8 cellular contexts compared by ENCODE assay signal in the genomic region with DNA sequence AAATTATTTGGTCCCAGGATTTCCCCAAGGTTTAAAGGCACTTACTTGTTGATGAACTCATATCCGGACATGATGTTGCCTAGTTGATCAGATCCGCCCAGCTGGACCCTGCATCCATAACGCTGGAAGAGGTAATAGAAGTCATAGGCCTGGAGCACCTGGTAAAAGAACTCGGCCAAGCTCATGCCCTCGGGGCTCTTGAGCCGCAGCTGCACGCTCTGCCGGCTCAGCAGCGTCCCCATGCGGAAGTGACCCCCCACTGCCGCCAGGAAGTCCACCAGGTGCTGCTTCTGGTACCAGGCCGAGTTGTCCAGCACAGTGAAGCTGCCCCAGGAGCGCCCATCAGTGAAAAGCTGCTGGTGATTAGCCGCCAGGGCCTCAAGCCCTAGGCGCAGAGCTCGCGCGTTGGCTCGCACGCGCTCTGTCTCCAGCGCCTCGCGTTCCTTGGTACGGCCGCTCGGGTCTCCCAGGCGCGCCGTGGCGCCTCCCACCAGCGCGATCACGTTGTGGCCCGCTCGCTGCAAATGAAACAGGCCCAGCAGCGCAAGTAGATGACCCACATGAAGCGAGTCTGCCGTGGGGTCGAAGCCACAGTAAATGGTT. TPM values are rescaled to one million over a fixed set of nuclear protein-coding genes. Genes with fewer than 3 reads are reported as not detected.
DNase-seq lines count a peak whose midpoint lies in the region; ATAC-seq and TF ChIP-seq lines count a peak whose summit lies in the region.

No MANE protein-coding gene starts in this region.

- POLR2A ChIA-PET in activated CD4-positive, alpha-beta T cell treated with anti-CD3 and anti-CD28 coated beads, Interleukin-2, amount 10 ng/mL, durations not matched to agents 7 days and 5 days (lab: Charles Lee), result no interaction called here

- H3K9me3 Mint-ChIP-seq in activated CD4-positive, alpha-beta T cell treated with anti-CD3 and anti-CD28 coated beads, Interleukin-2, amount 10 ng/mL, durations not matched to agents 7 days and 5 days, result no peaks in the 10 kb centered on the region

- DNase-seq in AG10803 (ENCODE audit: low read depth) (peak; percentile 80), NCI-H446 (lab: John Stamatoyannopoulos, UW) (peak; percentile 35 to 62), dermis microvascular lymphatic vessel endothelial cell (ENCODE audit: low read depth in 2 of 2) (peak; percentile 50 to 87), lower leg skin (ENCODE audit: low spot score in 2 of 2) (peak; percentile 59 to 90)
- DNase-seq in activated CD4-positive, alpha-beta T cell treated with anti-CD3 and anti-CD28 coated beads, Interleukin-2, amount 10 ng/mL, durations not matched to agents 7 days and 5 days, result peak; percentile 66
- peak; percentile 18 to 53 (median 22) for DNase-seq in stimulated activated CD4-positive, alpha-beta T cell treated with anti-CD3 and anti-CD28 coated beads, TNF-alpha, amount 100 ng/mL, for 1 hour (ENCODE audit: low read depth in 3 of 3, low spot score in 1 of 3)

- H3K4me3 ChIP-seq in AG10803 (ENCODE audit: low read length) (peak overlapping the region; percentile 96), lower leg skin (ENCODE audit: low read depth, poor library complexity, severe bottlenecking) (peak overlapping the region; percentile 93)

- CTCF ChIA-PET in activated CD4-positive, alpha-beta T cell treated with anti-CD3 and anti-CD28 coated beads, Interleukin-2, amount 10 ng/mL, durations not matched to agents 7 days and 5 days (lab: Charles Lee), result interaction anchor here (0.6 to 2.5 kb wide), 38 partner anchors 9 to 1267 kb away, joined by 3 to 20 read pairs (median 4); partner anchors contain the start of genes ALG10, BICD1 and DNM1L

- WGBS in lower leg skin, 2 donors, result 0% methylated on average over 16 to 20 of the region's 40 CpGs

- peaks cover 21% of the 10 kb centered on the region for H3K4me1 Mint-ChIP-seq in activated CD4-positive, alpha-beta T cell treated with anti-CD3 and anti-CD28 coated beads, Interleukin-2, amount 10 ng/mL, durations not matched to agents 7 days and 5 days

- no peak for TF ChIP-seq POLR2A in lower leg skin (IDR thresholded peaks at IDR 0.05)

- intact Hi-C loops in lower leg skin (cut with DNase I; ENCODE audit: low total_unique reads), result loop anchor here (5.0 kb wide), 1 partner anchor 1267 kb away; the partner anchor contains the start of gene ALG10

- peaks cover 16% of the 10 kb centered on the region for H3K36me3 Mint-ChIP-seq in activated CD4-positive, alpha-beta T cell treated with anti-CD3 and anti-CD28 coated beads, Interleukin-2, amount 10 ng/mL, durations not matched to agents 7 days and 5 days (ENCODE audit: low read depth)

- ATAC-seq in GM18907 (IDR thresholded peaks at IDR 0.05; ENCODE audit: unreplicated experiment) (peak; percentile 82), HG03175 (IDR thresholded peaks at IDR 0.05; ENCODE audit: unreplicated experiment) (peak; percentile 75)

- TF ChIP-seq CTCF in AG10803 (conservative IDR thresholded peaks at IDR 0.05; ENCODE audit: low read length) (peak; percentile 68), lower leg skin (IDR thresholded peaks at IDR 0.05) (no peak)

- no peaks in the 10 kb centered on the region for H3K27me3 Mint-ChIP-seq in activated CD4-positive, alpha-beta T cell treated with anti-CD3 and anti-CD28 coated beads, Interleukin-2, amount 10 ng/mL, durations not matched to agents 7 days and 5 days

- peak overlapping the region; percentile 88 for H3K27ac Mint-ChIP-seq in activated CD4-positive, alpha-beta T cell treated with anti-CD3 and anti-CD28 coated beads, Interleukin-2, amount 10 ng/mL, durations not matched to agents 7 days and 5 days

- peak overlapping the region; percentile 92 for H3K4me3 Mint-ChIP-seq in activated CD4-positive, alpha-beta T cell treated with anti-CD3 and anti-CD28 coated beads, Interleukin-2, amount 10 ng/mL, durations not matched to agents 7 days and 5 days

RNA-seq across cellular contexts. Expression of gene YARS2, which starts 0.5 kb away (rescaled TPM):
- 10 to 100 TPM; 15.7 to 24.0 TPM for total RNA-seq in activated CD4-positive, alpha-beta T cell treated with anti-CD3 and anti-CD28 coated beads, Interleukin-2, amount 10 ng/mL, durations not matched to agents 7 days and 5 days
- total RNA-seq in dermis microvascular lymphatic vessel endothelial cell, result 31.4 and 33.9 TPM in 2 replicates
- 10 to 100 TPM; 16.9 to 35.7 (median 19.8) TPM for total RNA-seq in lower leg skin

Comparison
In these comparisons a context has a peak if more than half of its experiments do, and no peak if none do; other contexts are left out.
1. Peak in every context shown above with its lines: DNase-seq, ATAC-seq and H3K4me3 ChIP-seq.
2. DNase-seq: peak in every context shown above with its lines; median percentile 80 in AG10803; 74 in lower leg skin; 68 in dermis microvascular lymphatic vessel endothelial cell; 66 in activated CD4-positive, alpha-beta T cell treated with anti-CD3 and anti-CD28 coated beads, Interleukin-2, amount 10 ng/mL, durations not matched to agents 7 days and 5 days; 48 in NCI-H446; 22 in stimulated activated CD4-positive, alpha-beta T cell treated with anti-CD3 and anti-CD28 coated beads, TNF-alpha, amount 100 ng/mL, for 1 hour.